In genomic region chr2:233100192-233100998, GRCh38 we compare ENCODE assay signal across 8 cellular contexts. TPM values are rescaled to one million over a fixed set of nuclear protein-coding genes. Genes with fewer than 3 reads are reported as not detected.
A peak's percentile ranks its signal among the peaks of the same experiment; 100 is the strongest.
DNase-seq lines count a peak whose midpoint lies in the region; ATAC-seq and TF ChIP-seq lines count a peak whose summit lies in the region.

No MANE protein-coding gene starts in this region.

- H3K36me3 Mint-ChIP-seq in activated naive CD8-positive, alpha-beta T cell treated with anti-CD3 and anti-CD28 coated beads, Interleukin-2, amount 50 U/mL, for 24 hours (ENCODE audit: low read depth): peaks cover 38% of the 10 kb centered on the region

- H3K27ac Mint-ChIP-seq in activated naive CD8-positive, alpha-beta T cell treated with anti-CD3 and anti-CD28 coated beads, Interleukin-2, amount 50 U/mL, for 24 hours: peak overlapping the region; percentile 94

- H3K9me3 Mint-ChIP-seq in activated naive CD8-positive, alpha-beta T cell treated with anti-CD3 and anti-CD28 coated beads, Interleukin-2, amount 50 U/mL, for 24 hours: peaks cover 9% of the 10 kb centered on the region

- no peaks in the 10 kb centered on the region for H3F3A ChIP-seq in GM23248 (ENCODE audit: insufficient read depth)

- H3K9me3 ChIP-seq in OCI-LY3 (ENCODE audit: insufficient read depth, low read length) (no peaks in the 10 kb centered on the region), aorta (ENCODE audit: control insufficient read depth, low read length) (no peaks in the 10 kb centered on the region), GM23248 (ENCODE audit: low read depth) (no peaks in the 10 kb centered on the region), upper lobe of left lung (no peaks in the 10 kb centered on the region)

- no peak for TF ChIP-seq EP300 in upper lobe of left lung (IDR thresholded peaks at IDR 0.05)

- peak overlapping the region; percentile 100 for H3K27ac ChIP-seq in OCI-LY3 (ENCODE audit: low read length)
- no peak overlapping the region for H3K27ac ChIP-seq in aorta (ENCODE audit: low read depth in 1 of 2, low read length in 2 of 2)
- H3K27ac ChIP-seq in GM23248: no peak overlapping the region
- H3K27ac ChIP-seq in upper lobe of left lung: peak overlapping the region in 1 of 4 donors; percentile 36

- 84 to 88% methylated on average over 17 of the region's 17 CpGs for WGBS in aorta, 2 donors
- WGBS in GM23248 (ENCODE audit: low coverage in 1 of 2, low lambda C conversion rate in 2 of 2, missing lambda C conversion rate in 2 of 2), 2 experiments: 55 to 65% methylated on average over 17 of the region's 17 CpGs
- WGBS in upper lobe of left lung, 2 donors: 69 to 72% methylated on average over 14 to 17 of the region's 17 CpGs

- intact Hi-C loops in aorta (cut with DNase I): no loop called here

- no peak for TF ChIP-seq CTCF in OCI-LY3 (IDR thresholded peaks at IDR 0.05; ENCODE audit: low read depth, low read length)
- TF ChIP-seq CTCF in upper lobe of left lung (IDR thresholded peaks at IDR 0.05): no peak

- H3K4me3 ChIP-seq in OCI-LY3 (ENCODE audit: low read length) (peak overlapping the region; percentile 56), aorta (ENCODE audit: low read length in 2 of 2) (no peak overlapping the region), GM23248 (no peak overlapping the region), upper lobe of left lung (no peak overlapping the region)

- H3K36me3 ChIP-seq in OCI-LY3 (replicated peaks; ENCODE audit: low read depth, low read length) (peaks cover 43% of the 10 kb centered on the region), aorta (ENCODE audit: control insufficient read depth in 1 of 2, insufficient read depth in 2 of 2, low read length in 1 of 2) (no peaks in the 10 kb centered on the region), GM23248 (ENCODE audit: low read depth) (no peaks in the 10 kb centered on the region), upper lobe of left lung (no peaks in the 10 kb centered on the region)

- H3K79me2 ChIP-seq in OCI-LY3 (ENCODE audit: low read length) (peaks cover 80% of the 10 kb centered on the region), GM23248 (ENCODE audit: insufficient read depth) (no peaks in the 10 kb centered on the region)

- H3K9ac ChIP-seq in OCI-LY3 (ENCODE audit: low read length) (peak overlapping the region; percentile 82), GM23248 (no peak overlapping the region)

- no peaks in the 10 kb centered on the region for H3K9me2 ChIP-seq in GM23248 (ENCODE audit: insufficient read depth)

- no peak for TF ChIP-seq POLR2A in upper lobe of left lung (IDR thresholded peaks at IDR 0.05)

- peak; percentile 83 for DNase-seq in activated naive CD8-positive, alpha-beta T cell treated with anti-CD3 and anti-CD28 coated beads, Interleukin-2, amount 50 U/mL, for 24 hours
- peak in 1 of 2 donors; percentile 51 for DNase-seq in aorta
- DNase-seq in GM23248: no peak
- DNase-seq in glomerular visceral epithelial cell (ENCODE audit: extremely low spot score): no peak
- no peak for DNase-seq in upper lobe of left lung

- H2AFZ ChIP-seq in OCI-LY3 (ENCODE audit: low read depth, low read length): no peak overlapping the region
- H2AFZ ChIP-seq in GM23248: no peak overlapping the region

- H4K20me1 ChIP-seq in OCI-LY3 (ENCODE audit: insufficient read depth, low read length) (peaks cover 13% of the 10 kb centered on the region), GM23248 (ENCODE audit: insufficient read depth) (no peaks in the 10 kb centered on the region)

- peak; percentile 64 for ATAC-seq in GM18499 (IDR thresholded peaks at IDR 0.05; ENCODE audit: insufficient read depth, unreplicated experiment)
- peak; percentile 84 for ATAC-seq in HG02588 (IDR thresholded peaks at IDR 0.05; ENCODE audit: unreplicated experiment)
- peak; percentile 87 for ATAC-seq in activated naive CD8-positive, alpha-beta T cell treated with anti-CD3 and anti-CD28 coated beads, Interleukin-2, amount 50 U/mL, for 24 hours
- ATAC-seq in aorta (ENCODE audit: low FRiP score): peak; percentile 15
- ATAC-seq in upper lobe of left lung (ENCODE audit: low FRiP score in 2 of 2): no peak

- no peaks in the 10 kb centered on the region for H3K27me3 Mint-ChIP-seq in activated naive CD8-positive, alpha-beta T cell treated with anti-CD3 and anti-CD28 coated beads, Interleukin-2, amount 50 U/mL, for 24 hours

- peaks cover 79% of the 10 kb centered on the region for H3K4me1 Mint-ChIP-seq in activated naive CD8-positive, alpha-beta T cell treated with anti-CD3 and anti-CD28 coated beads, Interleukin-2, amount 50 U/mL, for 24 hours

- H3K4me2 ChIP-seq in OCI-LY3 (ENCODE audit: low read length): peak overlapping the region; percentile 82
- no peak overlapping the region for H3K4me2 ChIP-seq in GM23248 (ENCODE audit: unreplicated experiment)

- peak overlapping the region; percentile 66 for H3K4me3 Mint-ChIP-seq in activated naive CD8-positive, alpha-beta T cell treated with anti-CD3 and anti-CD28 coated beads, Interleukin-2, amount 50 U/mL, for 24 hours

- no peaks in the 10 kb centered on the region for H3K27me3 ChIP-seq in OCI-LY3 (ENCODE audit: low read depth, low read length)
- no peaks in the 10 kb centered on the region for H3K27me3 ChIP-seq in aorta (ENCODE audit: control insufficient read depth in 1 of 2, insufficient read depth in 2 of 2, low read length in 1 of 2)
- peaks cover 10% of the 10 kb centered on the region for H3K27me3 ChIP-seq in GM23248 (replicated peaks; ENCODE audit: insufficient read depth)
- H3K27me3 ChIP-seq in upper lobe of left lung: no peaks in the 10 kb centered on the region

- peaks cover 54% of the 10 kb centered on the region for H3K4me1 ChIP-seq in OCI-LY3 (ENCODE audit: low read length)
- no peaks in the 10 kb centered on the region for H3K4me1 ChIP-seq in aorta (ENCODE audit: control insufficient read depth in 1 of 2, insufficient read depth in 2 of 2, low read length in 2 of 2)
- no peaks in the 10 kb centered on the region for H3K4me1 ChIP-seq in GM23248 (ENCODE audit: insufficient read depth)
- no peaks in the 10 kb centered on the region for H3K4me1 ChIP-seq in upper lobe of left lung

- in situ Hi-C loops in GM23248 (cut with MboI): no loop called here

RNA-seq across cellular contexts. Expression of gene INPP5D, which starts 40.3 kb away (rescaled TPM):
- 10 to 100 TPM; 21.1 to 51.2 TPM for total RNA-seq in aorta
- polyA plus RNA-seq in aorta: 10 to 100 TPM in 1 of 2 donors, under 1 TPM in 1; 0.95 to 13.3 TPM
- total RNA-seq in GM23248 (2014; rRNA removed; shearing (Covaris generic)): not detected in 2 replicates
- 0.13 and 0.23 TPM in 2 replicates for polyA plus RNA-seq in GM23248 (2016; fragmentation: Nextera tagmentation; extraction: Ambion mirVana)
- total RNA-seq in upper lobe of left lung: 100 to 1,000 TPM in 1 of 6 donors, 10 to 100 TPM in 5; 17.6 to 243 (median 31.7) TPM

Comparison
In these comparisons a context has a peak if more than half of its experiments do, and no peak if none do; other contexts are left out.
1. ATAC-seq: peak in GM18499 (single experiment), HG02588 (single experiment), activated naive CD8-positive, alpha-beta T cell treated with anti-CD3 and anti-CD28 coated beads, Interleukin-2, amount 50 U/mL, for 24 hours (single experiment) and aorta (single experiment); none in upper lobe of left lung (0 of 2).
2. RNA of gene INPP5D, which starts 40.3 kb away (total RNA-seq): 21.1 to 51.2 TPM in aorta and 17.6 to 243 TPM in upper lobe of left lung; not detected in GM23248; every median in the first group is over 10 times any median in the second.